In the genomic region with DNA sequence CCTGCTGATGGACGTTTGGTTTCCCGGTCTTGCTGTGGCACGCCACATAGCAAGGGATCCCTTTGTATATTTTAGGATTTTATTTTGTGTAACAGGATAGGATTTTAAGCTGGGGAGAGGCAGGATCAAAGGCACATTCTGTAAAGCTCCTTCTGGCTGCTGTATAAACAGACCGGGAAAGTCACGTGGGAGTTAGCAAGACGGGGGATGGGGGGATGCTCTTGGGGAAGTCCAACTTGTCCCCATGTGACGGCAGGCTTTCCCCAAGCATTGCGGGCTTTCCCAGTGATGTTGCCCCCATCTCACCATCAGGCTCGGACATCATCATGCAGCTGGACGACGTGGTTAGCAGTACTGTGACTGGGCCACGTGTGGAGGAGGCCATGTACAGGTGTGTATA, we compare ENCODE assay signal across 1 cellular context.
TF ChIP-seq lines count a peak whose summit lies in the region.

No MANE protein-coding gene starts in this region.

TF ChIP-seq in GM12878, 131 proteins besides CTCF, POLR2A, EP300 and RAD21 (continued from another document):
- no peak for TF ChIP-seq RB1 (IDR thresholded peaks at IDR 0.05; ENCODE audit: borderline replicate concordance)
- peak in 1 of 2 experiments; percentile 30; a peak in 1 of 4 replicates for TF ChIP-seq BHLHE40 (IDR thresholded peaks at IDR 0.05; ENCODE audit: borderline replicate concordance in 1 of 2, low read depth in 2 of 2, low read length in 1 of 2)
